In the genomic region with DNA sequence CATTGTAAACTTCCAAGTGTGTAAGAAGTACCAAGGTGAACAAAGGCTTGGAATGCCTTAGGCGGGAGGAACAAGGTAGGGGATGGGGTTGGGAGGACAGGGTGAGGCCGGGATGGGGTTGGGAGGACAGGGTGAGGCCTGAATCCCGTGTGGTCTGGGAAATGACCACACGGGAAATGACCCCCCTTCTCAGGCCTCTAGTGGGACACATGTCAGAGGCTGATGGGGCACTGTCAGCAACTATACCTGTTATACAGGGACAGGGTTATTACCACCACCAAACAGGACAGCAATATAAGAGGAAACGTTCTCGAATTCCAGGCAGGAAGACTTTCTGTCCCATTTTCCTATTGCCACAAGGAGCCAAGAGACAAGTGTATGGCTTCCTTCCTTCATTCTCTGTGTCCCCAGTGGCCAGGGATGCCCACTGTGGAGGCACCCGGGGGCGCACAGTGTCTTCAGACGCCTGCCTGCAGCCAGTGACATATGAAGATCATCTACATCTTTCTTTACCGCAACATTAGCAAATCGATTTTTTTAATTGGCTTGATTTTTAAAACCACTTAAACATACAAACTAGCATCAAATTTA, we compare ENCODE assay signal across 8 cellular contexts. TPM values are rescaled to one million over a fixed set of nuclear protein-coding genes. Genes with fewer than 3 reads are reported as not detected.
DNase-seq lines count a peak whose midpoint lies in the region; ATAC-seq and TF ChIP-seq lines count a peak whose summit lies in the region.

No MANE protein-coding gene starts in this region.

- H3K4me3 ChIP-seq in neuron (ENCODE audit: low read length) (peak overlapping the region; percentile 94), aorta (ENCODE audit: low read length in 2 of 2) (no peak overlapping the region), adrenal gland (no peak overlapping the region)

- intact Hi-C loops in aorta (cut with DNase I) = no loop called here
- intact Hi-C loops in adrenal gland (cut with DNase I) = no loop called here

- no peak for ATAC-seq in aorta (ENCODE audit: low FRiP score)

- TF ChIP-seq POLR2A in adrenal gland (IDR thresholded peaks at IDR 0.05) = no peak

- 49 to 52% methylated on average over 11 of the region's 11 CpGs for WGBS in aorta, 2 donors
- WGBS in adrenal gland, 4 donors = 48 to 64% (median 56%) methylated on average over 11 of the region's 11 CpGs

- TF ChIP-seq CTCF in adrenal gland (IDR thresholded peaks at IDR 0.05) = no peak

- DNase-seq in ELR (ENCODE audit: low read depth) = peak; percentile 53
- DNase-seq in NAMALWA (ENCODE audit: low spot score) = peak; percentile 32
- DNase-seq in dermis microvascular lymphatic vessel endothelial cell (ENCODE audit: low read depth in 2 of 2) = peak; percentile 2 to 30
- DNase-seq in COR-L47 (lab: John Stamatoyannopoulos, UW) = no peak
- DNase-seq in stimulated activated CD4-positive, alpha-beta T cell treated with anti-CD3 and anti-CD28 coated beads, Interleukin-1b, Interleukin-23, amount 100 ng/mL, for 48 hours = no peak
- DNase-seq in aorta = no peak
- no peak for DNase-seq in adrenal gland

- H3K36me3 ChIP-seq in neuron (ENCODE audit: insufficient read depth, low read length) (peaks cover 25% of the 10 kb centered on the region), aorta (ENCODE audit: control insufficient read depth in 1 of 2, insufficient read depth in 2 of 2, low read length in 1 of 2) (no peaks in the 10 kb centered on the region), adrenal gland (replicated peaks in 1 of 2) (no peaks in the 10 kb centered on the region)

- H3K4me1 ChIP-seq in neuron (ENCODE audit: insufficient read depth, low read length) (peaks cover 26% of the 10 kb centered on the region), aorta (ENCODE audit: control insufficient read depth in 1 of 2, insufficient read depth in 2 of 2, low read length in 2 of 2) (no peaks in the 10 kb centered on the region), adrenal gland (replicated peaks in 1 of 2) (peaks cover 0 to 7% of the 10 kb centered on the region in 2 donors)

- H2AFZ ChIP-seq in neuron (ENCODE audit: low read depth, low read length) = no peak overlapping the region

- H3K9me3 ChIP-seq in neuron (ENCODE audit: low read length) (peaks cover 2% of the 10 kb centered on the region), aorta (ENCODE audit: control insufficient read depth, low read length) (no peaks in the 10 kb centered on the region), adrenal gland (replicated peaks in 1 of 3) (no peaks in the 10 kb centered on the region)

- H3K27me3 ChIP-seq in neuron (ENCODE audit: insufficient read depth, low read length) = peaks cover 2% of the 10 kb centered on the region
- no peaks in the 10 kb centered on the region for H3K27me3 ChIP-seq in aorta (ENCODE audit: control insufficient read depth in 1 of 2, insufficient read depth in 2 of 2, low read length in 1 of 2)
- H3K27me3 ChIP-seq in adrenal gland = peaks cover 27% of the 10 kb centered on the region

- H3K27ac ChIP-seq in aorta (ENCODE audit: low read depth in 1 of 2, low read length in 2 of 2) (no peak overlapping the region), adrenal gland (no peak overlapping the region)

RNA-seq across cellular contexts. Expression of a gene that starts 1.3 kb away (rescaled TPM):
- total RNA-seq in dermis microvascular lymphatic vessel endothelial cell = 9.0 and 15.4 TPM in 2 replicates
- 1 to 10 TPM; 1.2 to 4.2 TPM for total RNA-seq in aorta
- under 1 TPM; 0.03 to 0.50 TPM for polyA plus RNA-seq in aorta
- 1 to 10 TPM; 1.5 to 5.7 (median 3.6) TPM for total RNA-seq in adrenal gland
- 1 to 10 TPM in 1 of 3 donors, under 1 TPM in 2; 0.30 to 2.4 (median 0.40) TPM for polyA plus RNA-seq in adrenal gland

Comparison
In these comparisons a context has a peak if more than half of its experiments do, and no peak if none do; other contexts are left out.
1. DNase-seq: peak in ELR (single experiment), NAMALWA (single experiment) and dermis microvascular lymphatic vessel endothelial cell (2 of 2); none in COR-L47 (single experiment), stimulated activated CD4-positive, alpha-beta T cell treated with anti-CD3 and anti-CD28 coated beads, Interleukin-1b, Interleukin-23, amount 100 ng/mL, for 48 hours (single experiment), aorta (0 of 2) and adrenal gland (0 of 7).